Comparison of ENCODE assay signal across 8 cellular contexts in genomic region chr1:96236156-96236739, GRCh38.
A peak's percentile ranks its signal among the peaks of the same experiment; 100 is the strongest.
DNase-seq lines count a peak whose midpoint lies in the region; ATAC-seq, FAIRE-seq and TF ChIP-seq lines count a peak whose summit lies in the region.

No MANE protein-coding gene starts in this region.

- peak in 1 of 2 experiments; percentile 47; a peak in 1 of 6 replicates for ATAC-seq in A549
- no peak for ATAC-seq in GM18505 (IDR thresholded peaks at IDR 0.05; ENCODE audit: unreplicated experiment)

- peaks cover 8% of the 10 kb centered on the region; the same call in 2 of the 3 replicates for H3K4me1 ChIP-seq in A549

- TF ChIP-seq POLR2A in A549 (IDR thresholded peaks at IDR 0.05; ENCODE audit: low read length), result no peak
- no peak for TF ChIP-seq POLR2A in GM18505 (IDR thresholded peaks at IDR 0.05; ENCODE audit: borderline replicate concordance, extremely low read depth, insufficient read depth, insufficient read length)

- H3K4me2 ChIP-seq in A549, result no peak overlapping the region

- TF ChIP-seq RAD21 in A549 (conservative IDR thresholded peaks at IDR 0.05 in 1 of 2, IDR thresholded peaks at IDR 0.05 in 1 of 2), result peak; percentile 58 to 61

- POLR2A ChIA-PET in A549 (lab: Yijun Ruan, JAX), result no interaction called here

- H3K4me3 ChIP-seq in A549 (no peak overlapping the region), GM12864 (ENCODE audit: low read depth, low read length) (no peak overlapping the region), MG63 (no peak overlapping the region), fibroblast of the aortic adventitia (ENCODE audit: low read depth, low read length) (no peak overlapping the region)

- 19% methylated on average over 4 of the region's 4 CpGs for WGBS in A549 (ENCODE audit: missing lambda C conversion rate)

- TF ChIP-seq EP300 in A549 (IDR thresholded peaks at IDR 0.05), result no peak

- TF ChIP-seq CTCF in A549 (IDR thresholded peaks at IDR 0.05) (peak; percentile 53), GM12864 (IDR thresholded peaks at IDR 0.05; ENCODE audit: low read depth, low read length, missing control alignments) (peak; percentile 31), fibroblast of the aortic adventitia (IDR thresholded peaks at IDR 0.05; ENCODE audit: insufficient read depth, low read length) (peak; percentile 54)

- CTCF ChIA-PET in A549 (lab: Yijun Ruan, JAX), result interaction anchor here (0.6 to 1.4 kb wide), 7 partner anchors 9 to 1815 kb away, joined by 3 to 7 read pairs (median 3); no protein-coding TSS in a partner anchor

- H3K27me3 ChIP-seq in MG63, result no peaks in the 10 kb centered on the region

- H3K9me3 ChIP-seq in A549 (no peaks in the 10 kb centered on the region), MG63 (no peaks in the 10 kb centered on the region)

- peak; percentile 2 to 51 for DNase-seq in A549 (ENCODE audit: low read depth in 1 of 2, low spot score in 1 of 2)
- DNase-seq in GM12864 (ENCODE audit: low read depth), result no peak
- DNase-seq in MG63, result peak; percentile 3
- peak; percentile 28 for DNase-seq in SKM-1 (lab: John Stamatoyannopoulos, UW; ENCODE audit: unreplicated experiment)
- DNase-seq in fibroblast of the aortic adventitia (ENCODE audit: low read depth), result peak; percentile 88
- peak; percentile 58 for DNase-seq in putamen (ENCODE audit: low spot score)
- no peak for DNase-seq in activated CD4-positive, alpha-beta T cell treated with anti-CD3 and anti-CD28 coated beads for 4 hours

- FAIRE-seq in A549 (lab: Jason Lieb, UNC), result no peak

- H3K36me3 ChIP-seq in MG63, result no peaks in the 10 kb centered on the region

- no peak overlapping the region for H3K27ac ChIP-seq in A549

TF ChIP-seq in A549, 52 proteins besides CTCF, POLR2A, EP300 and RAD21:
- TF ChIP-seq TFCP2L1 (CRISPR knock-in tag; IDR thresholded peaks at IDR 0.05), result no peak
- TF ChIP-seq BCL3 (IDR thresholded peaks at IDR 0.05), result no peak
- peak; percentile 60 for TF ChIP-seq SMC3 (IDR thresholded peaks at IDR 0.05)

Comparison
In these comparisons a context has a peak if more than half of its experiments do, and no peak if none do; other contexts are left out.
1. DNase-seq: peak in A549 (2 of 2), MG63 (single experiment), SKM-1 (single experiment), fibroblast of the aortic adventitia (single experiment) and putamen (single experiment); none in GM12864 (single experiment) and activated CD4-positive, alpha-beta T cell treated with anti-CD3 and anti-CD28 coated beads for 4 hours (0 of 2).
2. Peak in every context shown above with its lines, with median percentiles within 50 percentile points of each other: CTCF ChIP-seq.